17 cellular contexts compared by ENCODE assay signal in the genomic region with DNA sequence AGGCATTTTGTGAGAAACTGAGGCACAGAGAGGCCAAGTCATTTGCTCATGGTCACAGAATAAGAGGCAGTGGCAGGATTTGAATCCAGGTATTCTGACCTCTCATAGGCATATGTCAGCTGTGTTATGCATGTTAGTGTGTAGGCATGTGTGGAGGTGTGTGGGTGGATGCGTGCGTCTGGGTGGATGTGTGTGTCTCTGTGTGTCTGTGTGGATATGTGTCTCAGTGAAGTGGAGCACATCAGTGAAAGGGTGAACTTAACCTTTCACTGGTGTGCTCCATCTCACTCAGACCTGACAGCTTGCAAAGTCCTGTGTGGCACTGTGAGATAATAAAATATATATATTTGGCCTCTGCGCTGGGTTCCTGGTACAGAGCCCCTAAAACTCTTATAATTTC. TPM values are rescaled to one million over a fixed set of nuclear protein-coding genes. Genes with fewer than 3 reads are reported as not detected.
DNase-seq lines count a peak whose midpoint lies in the region; ATAC-seq and TF ChIP-seq lines count a peak whose summit lies in the region.
"Had no signal": no experiment of that assay in that cellular context is flagged by ENCODE, and none has a peak within 500 bp of the region (broad histone marks: within the 10 kb centered on the region; RNA-seq: fewer than 3 reads in every experiment).

No MANE protein-coding gene starts in this region.

- H3K27me3 Mint-ChIP-seq in T-helper 17 cell: no peaks in the 10 kb centered on the region
- no peaks in the 10 kb centered on the region for H3K27me3 Mint-ChIP-seq in nephron (ENCODE audit: low read depth)

- H3K36me3 ChIP-seq in left ventricle myocardium inferior: peaks cover 21% of the 10 kb centered on the region
- peaks cover 3 to 45% (median 34%) of the 10 kb centered on the region in 9 donors for H3K36me3 ChIP-seq in heart left ventricle
- no peaks in the 10 kb centered on the region for H3K36me3 ChIP-seq in colonic mucosa

- no peaks in the 10 kb centered on the region for H3K9me3 Mint-ChIP-seq in nephron
- H3K9me3 Mint-ChIP-seq: GM23338 had no signal

- no peaks in the 10 kb centered on the region for H3K9me3 ChIP-seq in left ventricle myocardium inferior (replicated peaks)
- H3K9me3 ChIP-seq in heart left ventricle: no peaks in the 10 kb centered on the region
- H3K9me3 ChIP-seq in T-helper 17 cell (ENCODE audit: control insufficient read depth, low read length, poor library complexity, severe bottlenecking): no peaks in the 10 kb centered on the region
- H3K9me3 ChIP-seq in colonic mucosa: no peaks in the 10 kb centered on the region
- H3K9me3 ChIP-seq: Caco-2 had no signal

- no peaks in the 10 kb centered on the region for H3K27me3 ChIP-seq in left ventricle myocardium inferior (ENCODE audit: low read depth)
- H3K27me3 ChIP-seq in heart left ventricle: no peaks in the 10 kb centered on the region
- no peaks in the 10 kb centered on the region for H3K27me3 ChIP-seq in colonic mucosa

- H3K4me1 Mint-ChIP-seq in T-helper 17 cell (peaks cover 19% of the 10 kb centered on the region), nephron (peaks cover 41% of the 10 kb centered on the region)

- H3K4me3 Mint-ChIP-seq in T-helper 17 cell: peak overlapping the region; percentile 45
- H3K4me3 Mint-ChIP-seq in nephron: no peak overlapping the region
- H3K4me3 Mint-ChIP-seq: CD14-positive monocyte, GM23338 had no signal

- H3K4me1 ChIP-seq in left ventricle myocardium inferior: peaks cover 55% of the 10 kb centered on the region
- H3K4me1 ChIP-seq in heart left ventricle: peaks cover 7 to 49% (median 25%) of the 10 kb centered on the region in 12 donors
- H3K4me1 ChIP-seq in colonic mucosa: no peaks in the 10 kb centered on the region

- peak overlapping the region; percentile 85 for H3K27ac ChIP-seq in left ventricle myocardium inferior (replicated peaks)
- H3K27ac ChIP-seq in heart left ventricle: peak overlapping the region in 1 of 12 donors; percentile 84
- H3K27ac ChIP-seq in colonic mucosa: no peak overlapping the region
- H3K27ac ChIP-seq: KMS-11 had no signal

- intact Hi-C loops in left ventricle myocardium inferior (cut with micrococcal nuclease) (loop anchor here (10.0 kb wide), 1 partner anchor 56 kb away; a partner anchor contains a TSS), heart left ventricle (cut with DNase I) (loop anchor here in 6 of 10 donors (2.0 to 10.0 kb wide), 4 partner anchors 30 to 64 kb away; a partner anchor contains a TSS), colonic mucosa (cut with DNase I) (no loop called here)

- H3K27ac Mint-ChIP-seq in T-helper 17 cell: peak overlapping the region; percentile 81
- peak overlapping the region in 2 of 3 experiments; percentile 86 to 94 for H3K27ac Mint-ChIP-seq in nephron
- H3K27ac Mint-ChIP-seq: GM23338 had no signal

- TF ChIP-seq CTCF in left ventricle myocardium inferior (IDR thresholded peaks at IDR 0.05; ENCODE audit: borderline replicate concordance) (no peak), heart left ventricle (IDR thresholded peaks at IDR 0.05) (no peak), nephron (IDR thresholded peaks at IDR 0.05; ENCODE audit: unreplicated experiment in 3 of 3) (no peak), colonic mucosa (IDR thresholded peaks at IDR 0.05) (no peak)

- WGBS in heart left ventricle, 4 donors: 87 to 97% (median 91%) methylated on average over 3 of the region's 3 CpGs

- no peak overlapping the region for H3K9ac ChIP-seq in colonic mucosa (ENCODE audit: low read depth in 2 of 2, low read length in 2 of 2)
- H3K9ac ChIP-seq: KMS-11 had no signal

- H3K4me3 ChIP-seq in left ventricle myocardium inferior (no peak overlapping the region), heart left ventricle (no peak overlapping the region), colonic mucosa (no peak overlapping the region)
- H3K4me3 ChIP-seq: GM23338 had no signal

- H3K36me3 Mint-ChIP-seq in T-helper 17 cell (ENCODE audit: low read depth): peaks cover 4% of the 10 kb centered on the region
- H3K36me3 Mint-ChIP-seq in nephron (ENCODE audit: low read depth): peaks cover 10% of the 10 kb centered on the region

- DNase-seq in left ventricle myocardium inferior (no peak), heart left ventricle (no peak), T-helper 17 cell (no peak), NCI-H748 (lab: John Stamatoyannopoulos, UW; ENCODE audit: unreplicated experiment) (no peak), colonic mucosa (no peak), hippocampal formation (lab: John Stamatoyannopoulos, UW) (no peak)
- DNase-seq: Caco-2, EL, NCI-H1048, NCI-H1436 treated with DMSO at 0.1 percent for 48 hours, NCI-H2029 treated with DMSO at 0.1 percent for 48 hours, NCI-H774, RPMI8226 had no signal

- no peak for TF ChIP-seq POLR2A in heart left ventricle (IDR thresholded peaks at IDR 0.05)

- no peak for ATAC-seq in heart left ventricle
- ATAC-seq in T-helper 17 cell: peak; percentile 8
- ATAC-seq: GM23338 had no signal

RNA-seq across cellular contexts. Expression of a gene that starts 32.0 kb away (rescaled TPM):
- total RNA-seq in left ventricle myocardium inferior: 14.9 TPM
- 10 to 100 TPM; 11.5 to 19.4 (median 15.8) TPM for total RNA-seq in heart left ventricle
- 10 to 100 TPM in 1 of 2 donors, 1 to 10 TPM in 1; 6.7 to 12.3 TPM for polyA plus RNA-seq in heart left ventricle
- 10 to 100 TPM; 20.6 to 21.2 TPM for total RNA-seq in T-helper 17 cell
- 10 to 100 TPM; 17.4 to 18.7 TPM for total RNA-seq in colonic mucosa

RNA-seq across cellular contexts. Expression of a gene that starts 58.7 kb away (rescaled TPM):
- total RNA-seq in left ventricle myocardium inferior (37.1 TPM), heart left ventricle (10 to 100 TPM; 27.4 to 73.3 (median 44.8) TPM), T-helper 17 cell (100 to 1,000 TPM; 106 to 126 TPM), colonic mucosa (10 to 100 TPM; 76.9 to 78.7 TPM)
- polyA plus RNA-seq in heart left ventricle: 10 to 100 TPM; 10.6 to 37.2 TPM
